Comparison of ENCODE assay signal across 22 cellular contexts in the genomic region with DNA sequence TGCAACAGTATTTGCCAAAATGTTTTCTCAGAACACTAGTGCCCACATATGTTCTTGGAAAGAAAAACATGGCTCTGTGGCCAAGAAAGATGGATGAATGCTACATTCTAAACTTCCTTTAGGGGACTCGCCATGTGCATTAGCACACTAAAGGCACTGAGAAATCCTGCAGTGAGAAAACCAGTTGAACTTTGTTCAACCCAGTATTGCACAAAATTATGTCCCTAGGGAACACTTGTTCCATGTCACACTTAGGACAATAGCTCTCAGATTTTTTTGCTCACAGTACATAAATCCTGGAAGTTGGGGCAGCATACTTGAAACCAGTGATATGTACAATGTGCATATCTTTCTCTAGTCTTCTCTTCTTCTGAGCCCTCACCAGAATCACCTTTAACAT.
DNase-seq lines count a peak whose midpoint lies in the region; ATAC-seq, FAIRE-seq and TF ChIP-seq lines count a peak whose summit lies in the region.
"Had no signal": no experiment of that assay in that cellular context is flagged by ENCODE, and none has a peak within 500 bp of the region (broad histone marks: within the 10 kb centered on the region; RNA-seq: fewer than 3 reads in every experiment).

No MANE protein-coding gene starts in this region.

- H3K36me3 ChIP-seq in HEK293 (ENCODE audit: control insufficient read depth in 2 of 2, insufficient read depth in 1 of 2, low read length in 2 of 2) (no peaks in the 10 kb centered on the region), pancreas (no peaks in the 10 kb centered on the region)
- H3K36me3 ChIP-seq: BLaER1 had no signal

- TF ChIP-seq CTCF in HEK293 (tag by site-specific recombination; IDR thresholded peaks at IDR 0.05), result no peak
- TF ChIP-seq CTCF in pancreas (IDR thresholded peaks at IDR 0.05), result no peak

- H3K27me3 ChIP-seq in pancreas, result no peaks in the 10 kb centered on the region
- H3K27me3 ChIP-seq: BLaER1 had no signal

- H3K27me3 Mint-ChIP-seq in activated T-cell treated with anti-CD3 and anti-CD28 coated beads, Interleukin-2, amount 50 U/mL, for 4 hours (ENCODE audit: low read depth), result peaks cover 8% of the 10 kb centered on the region

- intact Hi-C loops in pancreas (cut with DNase I), result no loop called here

- H3K4me3 Mint-ChIP-seq in activated T-cell treated with anti-CD3 and anti-CD28 coated beads, Interleukin-2, amount 50 U/mL, for 4 hours, result no peak overlapping the region
- H3K4me3 Mint-ChIP-seq: CD8-positive, alpha-beta memory T cell had no signal

- CTCF ChIA-PET in HEK293 (lab: Yijun Ruan, JAX), result no interaction called here

- POLR2A ChIA-PET in HEK293 (lab: Yijun Ruan, JAX), result no interaction called here

- H3K4me3 ChIP-seq in HEK293 (ENCODE audit: low read depth, low read length) (no peak overlapping the region), pancreas (no peak overlapping the region)
- H3K4me3 ChIP-seq: BLaER1, GM12878, SK-N-MC had no signal

- no peak for FAIRE-seq in pancreas (lab: Jason Lieb, UNC)
- FAIRE-seq: GM12878, HepG2 had no signal

- ATAC-seq in GM18498 (IDR thresholded peaks at IDR 0.05; ENCODE audit: unreplicated experiment), result peak; percentile 19
- ATAC-seq in GM19035 (IDR thresholded peaks at IDR 0.05; ENCODE audit: unreplicated experiment), result peak; percentile 16
- peak; percentile 12 for ATAC-seq in HG03565 (IDR thresholded peaks at IDR 0.05; ENCODE audit: unreplicated experiment)
- ATAC-seq in activated T-cell treated with anti-CD3 and anti-CD28 coated beads, Interleukin-2, amount 50 U/mL, for 4 hours, result no peak
- no peak for ATAC-seq in pancreas
- no peak for ATAC-seq in GM21360 (IDR thresholded peaks at IDR 0.05; ENCODE audit: unreplicated experiment)
- ATAC-seq: HepG2, Panc1, Right ventricle myocardium inferior had no signal

- H3K9me3 Mint-ChIP-seq in activated T-cell treated with anti-CD3 and anti-CD28 coated beads, Interleukin-2, amount 50 U/mL, for 4 hours, result no peaks in the 10 kb centered on the region

- WGBS in pancreas, 2 donors, result 89 to 95% methylated on average over 1 of the region's 1 CpG

- DNase-seq in activated T-cell treated with anti-CD3 and anti-CD28 coated beads, Interleukin-2, amount 50 U/mL, for 4 hours, result no peak
- DNase-seq in pancreas (no peak), DMS79 treated with DMSO at 0.1 percent for 48 hours (lab: John Stamatoyannopoulos, UW) (no peak)
- DNase-seq: CD8-positive, alpha-beta memory T cell; GDM1; NCI-H1048; NCI-H2081 treated with DMSO at 0.1 percent for 48 hours; NCI-H2227 treated with DMSO at 0.1 percent for 48 hours; NCI-H524; T1000 had no signal

- no peaks in the 10 kb centered on the region for H3K4me1 ChIP-seq in HEK293 (ENCODE audit: control insufficient read depth, insufficient read depth, low read length)
- no peaks in the 10 kb centered on the region for H3K4me1 ChIP-seq in pancreas
- H3K4me1 ChIP-seq: BLaER1 had no signal

- H3K27ac ChIP-seq in HEK293 (ENCODE audit: extremely low read depth, low read depth, low read length), result no peak overlapping the region
- no peak overlapping the region for H3K27ac ChIP-seq in pancreas
- H3K27ac ChIP-seq: BLaER1, KMS-11, SK-N-MC had no signal

- H3K9me3 ChIP-seq in HEK293 (ENCODE audit: control insufficient read depth, insufficient read depth, low read depth, low read length) (no peaks in the 10 kb centered on the region), pancreas (no peaks in the 10 kb centered on the region)
- H3K9me3 ChIP-seq: BLaER1 had no signal

- H3K4me1 Mint-ChIP-seq in activated T-cell treated with anti-CD3 and anti-CD28 coated beads, Interleukin-2, amount 50 U/mL, for 4 hours (ENCODE audit: low read depth), result no peaks in the 10 kb centered on the region

- H3K36me3 Mint-ChIP-seq in activated T-cell treated with anti-CD3 and anti-CD28 coated beads, Interleukin-2, amount 50 U/mL, for 4 hours (ENCODE audit: insufficient read depth), result no peaks in the 10 kb centered on the region

TF ChIP-seq in HEK293, 187 proteins besides CTCF, POLR2A, EP300 and RAD21:
- TF ChIP-seq ZNF239 (tag by site-specific recombination; IDR thresholded peaks at IDR 0.05) (peak; percentile 23; the same call in 1 of the 2 replicates), ZNF23 (tag by site-specific recombination; IDR thresholded peaks at IDR 0.05; ENCODE audit: borderline replicate concordance) (no peak)

Comparison
In these comparisons a context has a peak if more than half of its experiments do, and no peak if none do; other contexts are left out.
1. ATAC-seq: peak in GM18498 (single experiment), GM19035 (single experiment) and HG03565 (single experiment); none in activated T-cell treated with anti-CD3 and anti-CD28 coated beads, Interleukin-2, amount 50 U/mL, for 4 hours (0 of 2), pancreas (0 of 4) and GM21360 (single experiment).